ENCODE assay signal across 20 cellular contexts in the genomic region with DNA sequence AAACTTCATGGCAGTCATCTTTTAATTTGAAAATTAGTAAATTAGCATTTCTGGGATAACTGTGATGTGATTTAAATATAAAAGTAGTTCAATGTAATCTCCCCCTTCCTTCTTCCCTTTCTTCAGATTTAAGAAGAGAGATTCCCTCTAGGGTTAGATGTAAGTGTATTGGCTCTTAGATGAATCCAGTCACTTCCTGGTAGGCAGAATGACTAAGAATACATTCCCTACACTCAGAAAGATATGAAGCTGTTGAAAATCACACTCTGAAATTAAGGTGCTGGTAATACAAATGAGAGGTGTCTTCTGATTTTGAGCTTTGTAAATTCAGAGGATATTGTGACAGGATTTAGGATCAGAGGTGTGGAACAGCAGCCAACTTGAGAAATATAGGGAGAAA.
"Had no signal": no experiment of that assay in that cellular context is flagged by ENCODE, and none has a peak within 500 bp of the region (broad histone marks: within the 10 kb centered on the region; RNA-seq: fewer than 3 reads in every experiment).

No MANE protein-coding gene starts in this region.

- ATAC-seq: left ventricle myocardium superior; naive thymus-derived CD4-positive, alpha-beta T cell; psoas muscle; right lobe of liver; stimulated activated memory B cell treated with anti-CD40 and anti-IgM and Interleukin-4, amounts not matched to agents 10 μg/mL and 1 μg/mL and 100 μg/mL, for 72 hours had no signal

- H3K27ac ChIP-seq: esophagus squamous epithelium, neutrophil, psoas muscle, right lobe of liver, spleen, thoracic aorta had no signal

- H3K4me3 ChIP-seq: esophagus squamous epithelium, lung, psoas muscle, right lobe of liver, spleen, thoracic aorta had no signal

- DNase-seq: effector memory CD4-positive, alpha-beta T cell; esophagus squamous epithelium; foreskin fibroblast; immature natural killer cell; left cardiac atrium; left ventricle myocardium superior; mesenchymal stem cell; naive thymus-derived CD4-positive, alpha-beta T cell; nephron progenitor cell; psoas muscle; right lobe of liver; spleen; stimulated activated CD4-positive, alpha-beta T cell treated with anti-CD3 and anti-CD28 coated beads, Interleukin-15, amount 100 ng/mL, for 24 hours; stimulated activated CD4-positive, alpha-beta T cell treated with anti-CD3 and anti-CD28 coated beads, Interleukin-1b, Interleukin-23, amount 100 ng/mL, for 48 hours; stimulated activated CD4-positive, alpha-beta T cell treated with anti-CD3 and anti-CD28 coated beads, Interleukin-4, amount 100 ng/mL, for 24 hours; trophoblast cell had no signal

- H3K9me3 ChIP-seq: esophagus squamous epithelium, neutrophil, psoas muscle, right lobe of liver, spleen, thoracic aorta had no signal

- H3K27me3 ChIP-seq: esophagus squamous epithelium, neutrophil, right lobe of liver, spleen had no signal

- H3K36me3 ChIP-seq: esophagus squamous epithelium, neutrophil, right lobe of liver, spleen, thoracic aorta had no signal

- H3K4me1 ChIP-seq: esophagus squamous epithelium, psoas muscle, right lobe of liver, spleen had no signal
